22 cellular contexts compared by ENCODE assay signal in the genomic region with DNA sequence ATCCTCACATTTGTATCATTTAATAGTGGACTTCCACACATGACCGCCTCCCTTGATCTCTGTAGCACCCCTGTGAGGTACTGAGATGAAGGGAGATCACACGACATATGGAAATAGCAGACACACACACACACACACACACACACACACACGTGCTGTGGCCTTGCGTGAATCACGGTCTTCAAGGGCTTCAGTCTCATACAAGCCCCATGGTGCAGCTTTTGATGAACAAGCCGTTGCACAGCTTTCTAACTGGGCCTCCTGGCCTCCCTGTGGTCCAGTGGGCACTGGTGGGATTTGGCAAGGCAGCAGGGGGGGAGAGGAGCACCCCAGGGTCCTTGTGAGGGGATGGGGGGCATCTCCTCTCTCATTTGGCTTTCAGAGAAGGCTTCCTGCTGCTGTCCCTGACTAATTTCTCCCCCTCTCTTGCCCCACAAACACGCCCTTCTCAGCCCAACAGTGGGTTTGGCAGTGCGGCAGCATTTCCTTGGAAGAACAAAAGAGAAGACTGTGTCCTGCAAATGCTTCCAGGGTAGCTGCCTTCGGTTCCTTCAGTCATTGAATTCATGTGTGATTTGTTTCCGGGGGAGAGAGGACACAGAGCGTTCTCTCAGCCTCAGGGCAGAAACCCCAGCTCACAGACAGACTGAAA.
DNase-seq lines count a peak whose midpoint lies in the region; ATAC-seq and TF ChIP-seq lines count a peak whose summit lies in the region.
"Had no signal": no experiment of that assay in that cellular context is flagged by ENCODE, and none has a peak within 500 bp of the region (broad histone marks: within the 10 kb centered on the region; RNA-seq: fewer than 3 reads in every experiment).

No MANE protein-coding gene starts in this region.

- WGBS in right cardiac atrium, result 80% methylated on average over 11 of the region's 11 CpGs
- WGBS in mesodermal cell (ENCODE audit: insufficient coverage in 2 of 2), 2 experiments, result 75 to 78% methylated on average over 5 to 7 of the region's 11 CpGs

- DNase-seq in right cardiac atrium (no peak), right atrium auricular region (ENCODE audit: low spot score) (no peak), NCI-H82 (lab: John Stamatoyannopoulos, UW) (no peak), progenitor cell of endocrine pancreas (ENCODE audit: low spot score, unreplicated experiment) (no peak)
- no peak for DNase-seq in activated T-cell treated with anti-CD3 and anti-CD28 coated beads, Interleukin-2, amount 50 U/mL, for 48 hours
- DNase-seq: activated CD8-positive, alpha-beta memory T cell treated with anti-CD3 and anti-CD28 coated beads, Interleukin-2, amount 10 ng/mL, durations not matched to agents 7 days and 5 days; activated naive CD4-positive, alpha-beta T cell treated with Interleukin-2 at 50 U/mL for 16 hours; brain microvascular endothelial cell; CD8-positive, alpha-beta T cell; esophagus squamous epithelium; Kasumi-1; kidney; midbrain; NCI-H187; SIG-M5; stimulated activated CD4-positive, alpha-beta T cell treated with anti-CD3 and anti-CD28 coated beads, Interleukin-4, amount 100 ng/mL, for 4 hours; T-helper 2 cell; transverse colon had no signal

- H3K4me1 ChIP-seq in right cardiac atrium (ENCODE audit: control insufficient read depth, insufficient read depth, low read length), result peaks cover 18% of the 10 kb centered on the region
- H3K4me1 ChIP-seq in right atrium auricular region, result peaks cover 0 to 27% of the 10 kb centered on the region in 2 donors
- H3K4me1 ChIP-seq in mesodermal cell (ENCODE audit: control insufficient read depth, insufficient read depth, low read length, poor library complexity, severe bottlenecking), result peaks cover 56% of the 10 kb centered on the region

- H3K27me3 ChIP-seq in right cardiac atrium (ENCODE audit: control insufficient read depth, insufficient read depth) (no peaks in the 10 kb centered on the region), right atrium auricular region (no peaks in the 10 kb centered on the region)
- H3K27me3 ChIP-seq: brain microvascular endothelial cell, dorsolateral prefrontal cortex, esophagus squamous epithelium, transverse colon had no signal

- TF ChIP-seq CTCF in right atrium auricular region (IDR thresholded peaks at IDR 0.05) (no peak), brain (conservative IDR thresholded peaks at IDR 0.05) (no peak), progenitor cell of endocrine pancreas (IDR thresholded peaks at IDR 0.05; ENCODE audit: unreplicated experiment) (no peak)

- ATAC-seq in right cardiac atrium (no peak), HG03432 (IDR thresholded peaks at IDR 0.05; ENCODE audit: unreplicated experiment) (no peak)
- ATAC-seq: activated CD8-positive, alpha-beta memory T cell treated with anti-CD3 and anti-CD28 coated beads, Interleukin-2, amount 10 ng/mL, durations not matched to agents 7 days and 5 days; CD8-positive, alpha-beta T cell had no signal

- H3K27ac ChIP-seq in right cardiac atrium (ENCODE audit: low read length), result peak overlapping the region; percentile 26
- no peak overlapping the region for H3K27ac ChIP-seq in right atrium auricular region
- H3K27ac ChIP-seq in mesodermal cell (ENCODE audit: low read depth, low read length, severe bottlenecking), result peak overlapping the region; percentile 16
- H3K27ac ChIP-seq: brain microvascular endothelial cell, dorsolateral prefrontal cortex, esophagus squamous epithelium, transverse colon had no signal

- H3K4me3 Mint-ChIP-seq in brain (no peak overlapping the region), progenitor cell of endocrine pancreas (ENCODE audit: low read depth) (no peak overlapping the region)
- H3K4me3 Mint-ChIP-seq: activated CD8-positive, alpha-beta memory T cell treated with anti-CD3 and anti-CD28 coated beads, Interleukin-2, amount 10 ng/mL, durations not matched to agents 7 days and 5 days; CD8-positive, alpha-beta T cell had no signal

- H3K9me3 ChIP-seq in right cardiac atrium (ENCODE audit: control insufficient read depth, low read length) (no peaks in the 10 kb centered on the region), right atrium auricular region (no peaks in the 10 kb centered on the region), mesodermal cell (ENCODE audit: control insufficient read depth, low read length) (no peaks in the 10 kb centered on the region)
- H3K9me3 ChIP-seq: esophagus squamous epithelium, transverse colon had no signal

- intact Hi-C loops in right cardiac atrium (cut with DNase I), result no loop called here

- H3K4me3 ChIP-seq in right cardiac atrium (ENCODE audit: low read length) (no peak overlapping the region), right atrium auricular region (no peak overlapping the region), mesodermal cell (ENCODE audit: extremely low read depth, insufficient read depth, low read length, poor library complexity, severe bottlenecking) (no peak overlapping the region)
- H3K4me3 ChIP-seq: dorsolateral prefrontal cortex, esophagus squamous epithelium, transverse colon had no signal

- H3K9me3 Mint-ChIP-seq in brain (peaks cover 0 to 3% (median 0%) of the 10 kb centered on the region in 5 experiments), progenitor cell of endocrine pancreas (ENCODE audit: low read depth) (no peaks in the 10 kb centered on the region)
- H3K9me3 Mint-ChIP-seq: CD8-positive, alpha-beta T cell had no signal

- H3K36me3 Mint-ChIP-seq in brain, result no peaks in the 10 kb centered on the region
- no peaks in the 10 kb centered on the region for H3K36me3 Mint-ChIP-seq in progenitor cell of endocrine pancreas (ENCODE audit: insufficient read depth)
- H3K36me3 Mint-ChIP-seq: activated CD8-positive, alpha-beta memory T cell treated with anti-CD3 and anti-CD28 coated beads, Interleukin-2, amount 10 ng/mL, durations not matched to agents 7 days and 5 days; CD8-positive, alpha-beta T cell had no signal

- H3K4me1 Mint-ChIP-seq in brain (peaks cover 35% of the 10 kb centered on the region), progenitor cell of endocrine pancreas (ENCODE audit: low read depth) (peaks cover 14% of the 10 kb centered on the region)

- no peaks in the 10 kb centered on the region for H3K36me3 ChIP-seq in right atrium auricular region
- no peaks in the 10 kb centered on the region for H3K36me3 ChIP-seq in mesodermal cell (ENCODE audit: control insufficient read depth, insufficient read depth, low read length)
- H3K36me3 ChIP-seq: brain microvascular endothelial cell, esophagus squamous epithelium, transverse colon had no signal

- H3K27me3 Mint-ChIP-seq in brain (peaks cover 5% of the 10 kb centered on the region), progenitor cell of endocrine pancreas (peaks cover 5% of the 10 kb centered on the region)

- H3K27ac Mint-ChIP-seq in brain (peak overlapping the region in 4 of 5 experiments; percentile 15 to 66 (median 37)), progenitor cell of endocrine pancreas (no peak overlapping the region)
- H3K27ac Mint-ChIP-seq: activated CD8-positive, alpha-beta memory T cell treated with anti-CD3 and anti-CD28 coated beads, Interleukin-2, amount 10 ng/mL, durations not matched to agents 7 days and 5 days; CD8-positive, alpha-beta T cell had no signal

Comparison
In these comparisons a context has a peak if more than half of its experiments do, and no peak if none do; other contexts are left out.
1. H3K27ac ChIP-seq: peak in right cardiac atrium (single experiment) and mesodermal cell (single experiment); none in right atrium auricular region (0 of 2).